17 cellular contexts compared by ENCODE assay signal in the genomic region with DNA sequence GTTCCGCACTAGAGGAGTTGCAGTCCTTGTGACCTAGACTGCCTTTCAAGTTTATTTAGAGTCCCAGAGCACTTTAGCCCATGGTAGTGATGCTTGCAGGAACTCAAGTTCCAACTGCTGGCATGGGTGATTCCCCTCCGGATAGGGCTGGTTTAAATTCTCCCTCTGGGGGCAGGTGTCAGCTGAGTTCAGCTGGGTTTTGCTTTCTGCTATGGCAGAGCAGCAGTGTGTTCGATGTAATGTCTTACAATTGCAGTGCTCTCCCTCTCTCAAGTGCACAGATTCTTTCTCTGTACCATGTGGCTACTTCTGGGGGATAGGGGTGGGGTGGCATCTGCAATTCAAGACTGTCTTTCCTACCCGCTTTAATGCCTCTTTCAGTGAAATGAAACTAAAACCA.
DNase-seq lines count a peak whose midpoint lies in the region; ATAC-seq and TF ChIP-seq lines count a peak whose summit lies in the region.
"Had no signal": no experiment of that assay in that cellular context is flagged by ENCODE, and none has a peak within 500 bp of the region (broad histone marks: within the 10 kb centered on the region; RNA-seq: fewer than 3 reads in every experiment).

No MANE protein-coding gene starts in this region.

- H3K9me3 ChIP-seq in OCI-LY3 (ENCODE audit: insufficient read depth, low read length) (no peaks in the 10 kb centered on the region), endodermal cell (ENCODE audit: control insufficient read depth, low read length) (no peaks in the 10 kb centered on the region)
- H3K9me3 ChIP-seq: BLaER1, Caco-2 had no signal

- no peaks in the 10 kb centered on the region for H4K20me1 ChIP-seq in OCI-LY3 (ENCODE audit: insufficient read depth, low read length)
- H4K20me1 ChIP-seq: BLaER1 had no signal

- no peaks in the 10 kb centered on the region for H3K4me1 ChIP-seq in OCI-LY3 (ENCODE audit: low read length)
- H3K4me1 ChIP-seq in endodermal cell (ENCODE audit: control insufficient read depth, insufficient read depth, low read length), result no peaks in the 10 kb centered on the region
- H3K4me1 ChIP-seq: BLaER1, Caco-2 had no signal

- no peak overlapping the region for H3K9ac ChIP-seq in OCI-LY3 (ENCODE audit: low read length)
- no peak overlapping the region for H3K9ac ChIP-seq in endodermal cell (ENCODE audit: extremely low read depth, low read length, poor library complexity, severe bottlenecking)
- H3K9ac ChIP-seq: BLaER1 had no signal

- H3K4me3 ChIP-seq in OCI-LY3 (ENCODE audit: low read length) (peak overlapping the region; percentile 62), endodermal cell (ENCODE audit: low read length) (no peak overlapping the region)
- H3K4me3 ChIP-seq: BLaER1, GM23338 had no signal

- H3K4me1 Mint-ChIP-seq in endodermal cell, result peaks cover 2% of the 10 kb centered on the region
- H3K4me1 Mint-ChIP-seq: B cell; CD4-positive, CD25-positive, alpha-beta regulatory T cell; GM23338; H9 had no signal

- TF ChIP-seq CTCF in OCI-LY3 (IDR thresholded peaks at IDR 0.05; ENCODE audit: low read depth, low read length), result no peak
- no peak for TF ChIP-seq CTCF in endodermal cell (conservative IDR thresholded peaks at IDR 0.05)

- H3K27ac ChIP-seq in OCI-LY3 (ENCODE audit: low read length), result no peak overlapping the region
- H3K27ac ChIP-seq in endodermal cell (ENCODE audit: low read depth, low read length), result no peak overlapping the region
- H3K27ac ChIP-seq: 22Rv1, BLaER1, C4-2B had no signal

- peak overlapping the region; percentile 77; the same call in 1 of the 2 replicates for H2AFZ ChIP-seq in OCI-LY3 (ENCODE audit: low read depth, low read length)
- H2AFZ ChIP-seq: GM23338 had no signal

- peaks cover 53% of the 10 kb centered on the region for H3K9me3 Mint-ChIP-seq in endodermal cell
- H3K9me3 Mint-ChIP-seq: CD8-positive, alpha-beta T cell; GM23338 had no signal

- H3K27me3 Mint-ChIP-seq in endodermal cell (ENCODE audit: insufficient read depth), result no peaks in the 10 kb centered on the region
- H3K27me3 Mint-ChIP-seq: B cell; CD4-positive, CD25-positive, alpha-beta regulatory T cell had no signal

- no peaks in the 10 kb centered on the region for H3K27me3 ChIP-seq in OCI-LY3 (ENCODE audit: low read depth, low read length)
- no peaks in the 10 kb centered on the region for H3K27me3 ChIP-seq in endodermal cell (ENCODE audit: control insufficient read depth, insufficient read depth, low read length, poor library complexity, severe bottlenecking)

- H3K79me2 ChIP-seq in OCI-LY3 (ENCODE audit: low read length), result no peaks in the 10 kb centered on the region

- H3K4me3 Mint-ChIP-seq in endodermal cell, result no peak overlapping the region
- H3K4me3 Mint-ChIP-seq: B cell; CD4-positive, CD25-positive, alpha-beta regulatory T cell; CD8-positive, alpha-beta T cell; GM23338; H9 had no signal

- peak; percentile 38 for DNase-seq in DMS 273 (lab: John Stamatoyannopoulos, UW; ENCODE audit: unreplicated experiment)
- no peak for DNase-seq in DMS 273 treated with DMSO at 0.1 percent for 48 hours (lab: John Stamatoyannopoulos, UW)
- DNase-seq in endodermal cell, result no peak
- no peak for DNase-seq in NCI-H2227 treated with DMSO at 0.1 percent for 48 hours (lab: John Stamatoyannopoulos, UW)
- DNase-seq: Caco-2; CD4-positive, CD25-positive, alpha-beta regulatory T cell; CD8-positive, alpha-beta T cell; DND-41; H9 had no signal

- H3K36me3 ChIP-seq in OCI-LY3 (replicated peaks; ENCODE audit: low read depth, low read length), result no peaks in the 10 kb centered on the region
- H3K36me3 ChIP-seq in endodermal cell (ENCODE audit: control insufficient read depth, insufficient read depth, low read length), result no peaks in the 10 kb centered on the region
- H3K36me3 ChIP-seq: BLaER1 had no signal

- peak overlapping the region; percentile 51 for H3K4me2 ChIP-seq in OCI-LY3 (ENCODE audit: low read length)
- H3K4me2 ChIP-seq: BLaER1, GM23338 had no signal

- peak; percentile 74 for ATAC-seq in GM18868 (IDR thresholded peaks at IDR 0.05; ENCODE audit: unreplicated experiment)
- ATAC-seq: CD8-positive, alpha-beta T cell; GM23338; HCT116 had no signal

- no peak overlapping the region for H3K27ac Mint-ChIP-seq in endodermal cell
- H3K27ac Mint-ChIP-seq: B cell; CD4-positive, CD25-positive, alpha-beta regulatory T cell; CD8-positive, alpha-beta T cell; GM23338; H9 had no signal

- peaks cover 1% of the 10 kb centered on the region for H3K36me3 Mint-ChIP-seq in endodermal cell (ENCODE audit: low read depth)
- H3K36me3 Mint-ChIP-seq: CD4-positive, CD25-positive, alpha-beta regulatory T cell; CD8-positive, alpha-beta T cell had no signal

- WGBS in endodermal cell (ENCODE audit: insufficient coverage in 1 of 2, insufficient read length in 1 of 2), 2 experiments, result 76% methylated on average over 3 of the region's 4 CpGs; no CpG with 5 or more reads in 1 of the 2 experiments
